In the genomic region with DNA sequence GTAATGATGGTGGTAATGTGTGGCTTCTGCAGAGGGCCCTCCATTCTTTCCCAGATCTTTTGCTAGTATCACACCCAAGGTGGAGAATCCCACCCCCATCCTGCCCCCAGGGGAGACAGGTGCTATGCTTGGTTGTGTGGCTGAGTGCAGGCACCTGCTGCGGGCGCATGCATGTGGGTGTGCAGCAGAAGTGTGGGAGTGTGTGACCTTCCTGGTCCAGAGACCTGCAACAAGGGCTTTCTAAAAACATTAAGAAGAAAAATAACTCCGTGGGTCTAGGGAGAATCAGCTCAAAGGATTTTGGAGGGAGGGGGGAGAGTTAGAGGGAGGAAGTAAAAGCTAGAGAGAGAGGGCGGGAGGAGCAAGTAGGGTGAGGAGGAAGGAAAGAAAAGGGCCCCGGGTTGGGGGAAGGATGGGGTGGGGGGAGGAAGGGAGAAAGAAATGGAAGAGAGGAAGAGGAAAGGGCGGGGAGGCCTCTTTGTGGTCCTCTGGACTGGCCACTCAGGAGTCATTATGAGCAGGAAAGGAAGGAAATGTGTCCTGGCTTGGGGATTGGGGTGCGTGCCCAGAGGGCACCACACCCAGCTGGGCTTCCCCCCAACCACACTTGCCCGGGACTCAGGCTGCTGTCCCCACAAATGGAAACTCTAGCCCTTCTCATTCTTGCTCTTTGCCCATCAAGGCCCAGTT, we compare ENCODE assay signal across 24 cellular contexts. TPM values are rescaled to one million over a fixed set of nuclear protein-coding genes. Genes with fewer than 3 reads are reported as not detected.
A peak's percentile ranks its signal among the peaks of the same experiment; 100 is the strongest.
DNase-seq lines count a peak whose midpoint lies in the region; ATAC-seq and TF ChIP-seq lines count a peak whose summit lies in the region.
"Had no signal": no experiment of that assay in that cellular context is flagged by ENCODE, and none has a peak within 500 bp of the region (broad histone marks: within the 10 kb centered on the region; RNA-seq: fewer than 3 reads in every experiment).

No MANE protein-coding gene starts in this region.

- no peak overlapping the region for H3K9ac ChIP-seq in parathyroid adenoma

- no peak for TF ChIP-seq POLR2A in heart left ventricle (IDR thresholded peaks at IDR 0.05)
- TF ChIP-seq POLR2A in esophagus muscularis mucosa (IDR thresholded peaks at IDR 0.05; ENCODE audit: low read depth), result no peak

- peaks cover 3% of the 10 kb centered on the region for H3K79me2 ChIP-seq in parathyroid adenoma

- intact Hi-C loops in heart left ventricle (cut with DNase I) (loop anchor here in 1 of 10 donors (2.0 kb wide), 1 partner anchor 19 kb away; no protein-coding TSS in a partner anchor), esophagus muscularis mucosa (cut with DNase I) (no loop called here)

- no peak overlapping the region for H2AFZ ChIP-seq in parathyroid adenoma

- H3K27me3 ChIP-seq in heart left ventricle (peaks cover 0 to 33% (median 14%) of the 10 kb centered on the region in 9 donors), parathyroid adenoma (ENCODE audit: control insufficient read depth, insufficient read depth, low read length) (no peaks in the 10 kb centered on the region), esophagus muscularis mucosa (peaks cover 0 to 48% (median 20%) of the 10 kb centered on the region in 4 donors)
- H3K27me3 ChIP-seq: uterus had no signal

- DNase-seq in NCI-H1417 (lab: John Stamatoyannopoulos, UW), result peak in 2 of 3 experiments; percentile 59 to 83
- no peak for DNase-seq in NCI-H1417 treated with DMSO at 0.1 percent for 48 hours (lab: John Stamatoyannopoulos, UW)
- DNase-seq in NCI-H69 (lab: John Stamatoyannopoulos, UW), result peak; percentile 45
- peak in 3 of 5 donors; percentile 34 to 50 (median 42) for DNase-seq in heart left ventricle
- no peak for DNase-seq in DMS153 treated with DMSO at 0.1 percent for 48 hours (lab: John Stamatoyannopoulos, UW; ENCODE audit: unreplicated experiment)
- no peak for DNase-seq in esophagus muscularis mucosa (ENCODE audit: extremely low spot score)
- DNase-seq: activated CD4-positive, CD25-positive, alpha-beta regulatory T cell treated with anti-CD3 and anti-CD28 coated beads, Interleukin-2, amount 50 U/mL, for 72 hours; activated CD8-positive, alpha-beta T cell treated with anti-CD3 and anti-CD28 coated beads, Interleukin-2, amount 10 ng/mL, durations not matched to agents 7 days and 5 days; activated naive CD4-positive, alpha-beta T cell treated with anti-CD3 and anti-CD28 coated beads, Interleukin-2, amount 10 ng/mL, durations not matched to agents 7 days and 5 days; activated T-cell treated with anti-CD3 and anti-CD28 coated beads, Interleukin-2, amount 50 U/mL, for 24 hours; effector CD4-positive, alpha-beta T cell; HFFc6; left cardiac atrium; NCI-H2029; RPMI8226; stimulated activated CD4-positive, alpha-beta T cell treated with anti-CD3 and anti-CD28 coated beads, Interleukin-12 subunit alpha, Interleukin-12 subunit beta, amount 100 ng/mL, for 4 hours; uterus had no signal

- no peak for TF ChIP-seq EP300 in esophagus muscularis mucosa (IDR thresholded peaks at IDR 0.05)

- H3K36me3 ChIP-seq in heart left ventricle, result no peaks in the 10 kb centered on the region
- H3K36me3 ChIP-seq in parathyroid adenoma (ENCODE audit: control insufficient read depth, insufficient read depth, low read length), result no peaks in the 10 kb centered on the region
- no peaks in the 10 kb centered on the region for H3K36me3 ChIP-seq in esophagus muscularis mucosa
- H3K36me3 ChIP-seq: uterus had no signal

- peak overlapping the region in 10 of 12 donors; percentile 17 to 82 (median 60) for H3K27ac ChIP-seq in heart left ventricle
- H3K27ac ChIP-seq in parathyroid adenoma, result peak overlapping the region; percentile 43
- H3K27ac ChIP-seq in esophagus muscularis mucosa (replicated peaks in 1 of 4), result peak overlapping the region in 2 of 4 donors; percentile 6 to 18
- H3K27ac ChIP-seq: 22Rv1 had no signal

- no peak overlapping the region for H3K4me3 ChIP-seq in heart left ventricle
- H3K4me3 ChIP-seq in parathyroid adenoma (ENCODE audit: low read depth, low read length), result no peak overlapping the region
- H3K4me3 ChIP-seq in esophagus muscularis mucosa, result no peak overlapping the region
- H3K4me3 ChIP-seq: uterus had no signal

- no peak for TF ChIP-seq CTCF in heart left ventricle (IDR thresholded peaks at IDR 0.05)
- TF ChIP-seq CTCF in parathyroid adenoma (IDR thresholded peaks at IDR 0.05), result no peak
- no peak for TF ChIP-seq CTCF in esophagus muscularis mucosa (IDR thresholded peaks at IDR 0.05)

- 53 to 58% (median 54%) methylated on average over 8 of the region's 8 CpGs for WGBS in heart left ventricle, 4 donors
- 60% methylated on average over 8 of the region's 8 CpGs for WGBS in esophagus muscularis mucosa

- H3K9me3 ChIP-seq in heart left ventricle (no peaks in the 10 kb centered on the region), parathyroid adenoma (ENCODE audit: control insufficient read depth, low read length) (no peaks in the 10 kb centered on the region), esophagus muscularis mucosa (no peaks in the 10 kb centered on the region)
- H3K9me3 ChIP-seq: uterus had no signal

- H3K4me1 ChIP-seq in heart left ventricle (peaks cover 0 to 53% (median 36%) of the 10 kb centered on the region in 12 donors), parathyroid adenoma (peaks cover 20% of the 10 kb centered on the region), esophagus muscularis mucosa (peaks cover 27 to 57% (median 54%) of the 10 kb centered on the region in 4 donors)

- peak; percentile 9 to 44 (median 28) for ATAC-seq in heart left ventricle
- ATAC-seq in HG02623 (IDR thresholded peaks at IDR 0.05; ENCODE audit: unreplicated experiment), result no peak
- ATAC-seq: activated CD8-positive, alpha-beta T cell treated with anti-CD3 and anti-CD28 coated beads, Interleukin-2, amount 10 ng/mL, durations not matched to agents 7 days and 5 days; esophagus mucosa had no signal

- peak overlapping the region; percentile 22 for H3K4me2 ChIP-seq in parathyroid adenoma (ENCODE audit: low read length)

RNA-seq across cellular contexts. Expression of gene FIGNL2, which starts 3.0 kb away (rescaled TPM):
- total RNA-seq in heart left ventricle (under 1 TPM; 0.13 to 0.93 (median 0.35) TPM), esophagus muscularis mucosa (under 1 TPM; 0.23 to 0.42 (median 0.36) TPM)
- under 1 TPM; 0.17 to 0.23 TPM for polyA plus RNA-seq in heart left ventricle
- total RNA-seq: HFFc6 had no signal

RNA-seq across cellular contexts. Expression of gene ANKRD33, which starts 36.4 kb away (rescaled TPM):
- not detected for total RNA-seq in heart left ventricle
- not detected for polyA plus RNA-seq in heart left ventricle
- not detected for total RNA-seq in esophagus muscularis mucosa
- total RNA-seq: activated CD8-positive, alpha-beta T cell treated with anti-CD3 and anti-CD28 coated beads, Interleukin-2, amount 10 ng/mL, durations not matched to agents 7 days and 5 days; astrocyte; esophagus mucosa; HFFc6; left cardiac atrium; NCI-H460; renal cortical epithelial cell had no signal

RNA-seq across cellular contexts. Expression of gene ACVRL1, which starts 55.8 kb away (rescaled TPM):
- total RNA-seq in heart left ventricle (100 to 1,000 TPM in 1 of 9 donors, 10 to 100 TPM in 8; 23.5 to 116 (median 33.4) TPM), esophagus muscularis mucosa (100 to 1,000 TPM; 124 to 149 (median 125) TPM)
- 10 to 100 TPM; 20.5 to 35.1 TPM for polyA plus RNA-seq in heart left ventricle
- total RNA-seq: activated CD8-positive, alpha-beta T cell treated with anti-CD3 and anti-CD28 coated beads, Interleukin-2, amount 10 ng/mL, durations not matched to agents 7 days and 5 days; NCI-H460 had no signal

Comparison
In these comparisons a context has a peak if more than half of its experiments do, and no peak if none do; other contexts are left out.
1. DNase-seq: peak in NCI-H1417 (2 of 3), NCI-H69 (single experiment) and heart left ventricle (3 of 5); none in NCI-H1417 treated with DMSO at 0.1 percent for 48 hours (single experiment), DMS153 treated with DMSO at 0.1 percent for 48 hours (single experiment) and esophagus muscularis mucosa (single experiment).